ENCODE assay signal across 17 cellular contexts in genomic region chr22:17536269-17536668, GRCh38. TPM values are rescaled to one million over a fixed set of nuclear protein-coding genes. Genes with fewer than 3 reads are reported as not detected.
DNase-seq lines count a peak whose midpoint lies in the region; FAIRE-seq and TF ChIP-seq lines count a peak whose summit lies in the region.
"Had no signal": no experiment of that assay in that cellular context is flagged by ENCODE, and none has a peak within 500 bp of the region (broad histone marks: within the 10 kb centered on the region; RNA-seq: fewer than 3 reads in every experiment).

No MANE protein-coding gene starts in this region.

- no peak overlapping the region for H3K4me3 Mint-ChIP-seq in endothelial cell (ENCODE audit: unreplicated experiment)

- H3K27me3 Mint-ChIP-seq in endothelial cell (ENCODE audit: unreplicated experiment): no peaks in the 10 kb centered on the region

- H3K9me3 Mint-ChIP-seq in endothelial cell (ENCODE audit: unreplicated experiment): no peaks in the 10 kb centered on the region

- no peak overlapping the region for H3K27ac Mint-ChIP-seq in endothelial cell (ENCODE audit: unreplicated experiment)

- H3K36me3 Mint-ChIP-seq in endothelial cell (ENCODE audit: low read depth, unreplicated experiment): peaks cover 39% of the 10 kb centered on the region

- TF ChIP-seq CTCF in retinal pigment epithelial cell (conservative IDR thresholded peaks at IDR 0.05; ENCODE audit: low read depth, low read length): no peak
- no peak for TF ChIP-seq CTCF in endothelial cell (IDR thresholded peaks at IDR 0.05; ENCODE audit: unreplicated experiment)
- no peak for TF ChIP-seq CTCF in D721Med (IDR thresholded peaks at IDR 0.05; ENCODE audit: insufficient read depth, missing control alignments)

- FAIRE-seq in D721Med (lab: Jason Lieb, UNC): no peak
- FAIRE-seq: HepG2 had no signal

- H3K4me1 Mint-ChIP-seq in endothelial cell (ENCODE audit: unreplicated experiment): peaks cover 3% of the 10 kb centered on the region

- no peak overlapping the region for H3K4me3 ChIP-seq in retinal pigment epithelial cell (ENCODE audit: low read length)
- H3K4me3 ChIP-seq: Peyer's patch, uterus had no signal

- peak; percentile 34 for DNase-seq in DMS79 treated with DMSO at 0.1 percent for 48 hours (lab: John Stamatoyannopoulos, UW)
- DNase-seq in amygdala (lab: John Stamatoyannopoulos, UW): peak in 48 of 56 donors; percentile 3 to 72 (median 37)
- peak; percentile 67 for DNase-seq in globus pallidus (ENCODE audit: low spot score)
- DNase-seq in retinal pigment epithelial cell (ENCODE audit: low read depth): peak; percentile 8
- no peak for DNase-seq in SK-N-DZ (ENCODE audit: low spot score)
- no peak for DNase-seq in endothelial cell (ENCODE audit: low spot score)
- no peak for DNase-seq in NCI-H1417 (lab: John Stamatoyannopoulos, UW)
- no peak for DNase-seq in D721Med (ENCODE audit: insufficient read length, low spot score)
- DNase-seq: activated CD4-positive, alpha-beta T cell treated with anti-CD3 and anti-CD28 coated beads, Interleukin-2, amount 50 U/mL, for 4 hours; BE2C; GDM1; NCI-H1105 treated with DMSO at 0.1 percent for 48 hours; NCI-H524 treated with DMSO at 0.1 percent for 48 hours; Peyer's patch; uterus had no signal

RNA-seq across cellular contexts. Expression of gene SLC25A18, which starts 27.0 kb away (rescaled TPM):
- 0.47 and 0.54 TPM in 2 replicates for polyA plus RNA-seq in SK-N-DZ (2014; cell fraction: cytosol; rRNA removed)
- 0.57 TPM in 1 of 2 replicates, not detected in the other for polyA plus RNA-seq in SK-N-DZ (2014; cell fraction: nucleus; rRNA removed)
- 2.2 TPM for total RNA-seq in endothelial cell (ENCODE audit: unreplicated experiment)
- total RNA-seq: T-helper 2 cell treated with Interferon-gamma antibody and Interleukin-4, amounts not matched to agents 100 ng/mL and 5 ng/mL, for 36 hours had no signal

Comparison
In these comparisons a context has a peak if more than half of its experiments do, and no peak if none do; other contexts are left out.
1. DNase-seq: peak in DMS79 treated with DMSO at 0.1 percent for 48 hours (single experiment), amygdala (48 of 56), globus pallidus (single experiment) and retinal pigment epithelial cell (single experiment); none in SK-N-DZ (single experiment), endothelial cell (single experiment), NCI-H1417 (0 of 3) and D721Med (single experiment).